ENCODE assay signal across 16 cellular contexts in genomic region chr13:44301639-44302015, GRCh38.
DNase-seq lines count a peak whose midpoint lies in the region; ATAC-seq, FAIRE-seq and TF ChIP-seq lines count a peak whose summit lies in the region.
"Had no signal": no experiment of that assay in that cellular context is flagged by ENCODE, and none has a peak within 500 bp of the region (broad histone marks: within the 10 kb centered on the region; RNA-seq: fewer than 3 reads in every experiment).

No MANE protein-coding gene starts in this region.

- no peak overlapping the region for H3K4me3 Mint-ChIP-seq in activated CD8-positive, alpha-beta T cell treated with anti-CD3 and anti-CD28 coated beads for 36 hours
- H3K4me3 Mint-ChIP-seq in activated CD8-positive, alpha-beta T cell treated with anti-CD3 and anti-CD28 coated beads, Interleukin-2, amount 10 ng/mL, durations not matched to agents 7 days and 5 days, result no peak overlapping the region
- H3K4me3 Mint-ChIP-seq: H9; stimulated activated memory B cell treated with anti-CD40 and anti-IgM and Interleukin-4, amounts not matched to agents 10 μg/mL and 1 μg/mL and 100 μg/mL, for 72 hours had no signal

- peak overlapping the region in 1 of 2 experiments; percentile 41; a peak in 2 of 4 replicates for H4K8ac ChIP-seq in IMR-90 (ENCODE audit: low read depth in 2 of 2, low read length in 2 of 2)

- intact Hi-C loops in activated CD8-positive, alpha-beta T cell treated with anti-CD3 and anti-CD28 coated beads for 36 hours (cut with micrococcal nuclease), result no loop called here
- intact Hi-C loops in IMR-90 (cut with micrococcal nuclease), result no loop called here

- H3K4me1 Mint-ChIP-seq in activated CD8-positive, alpha-beta T cell treated with anti-CD3 and anti-CD28 coated beads for 36 hours (ENCODE audit: low read depth), result peaks cover 34% of the 10 kb centered on the region
- H3K4me1 Mint-ChIP-seq in activated CD8-positive, alpha-beta T cell treated with anti-CD3 and anti-CD28 coated beads, Interleukin-2, amount 10 ng/mL, durations not matched to agents 7 days and 5 days (ENCODE audit: low read depth), result peaks cover 12% of the 10 kb centered on the region

- H3K27ac Mint-ChIP-seq in activated CD8-positive, alpha-beta T cell treated with anti-CD3 and anti-CD28 coated beads for 36 hours, result peak overlapping the region; percentile 21
- no peak overlapping the region for H3K27ac Mint-ChIP-seq in activated CD8-positive, alpha-beta T cell treated with anti-CD3 and anti-CD28 coated beads, Interleukin-2, amount 10 ng/mL, durations not matched to agents 7 days and 5 days
- H3K27ac Mint-ChIP-seq: activated T-helper 2 cell treated with anti-CD3 and anti-CD28 coated beads, Interferon-gamma antibody, Interleukin-2, Interleukin-4, amounts not matched to agents 10 μg/mL and 5 μg/mL and 100 μg/mL, durations not matched to agents 14 hours and 24 hours and 36 hours; H9; stimulated activated memory B cell treated with anti-CD40 and anti-IgM and Interleukin-4, amounts not matched to agents 10 μg/mL and 1 μg/mL and 100 μg/mL, for 72 hours had no signal

- POLR2A ChIA-PET in activated CD8-positive, alpha-beta T cell treated with anti-CD3 and anti-CD28 coated beads for 36 hours (lab: Charles Lee), result interaction anchor here (2.1 kb wide), 1 partner anchor 27 kb away, joined by 7 read pairs; no protein-coding TSS in a partner anchor
- POLR2A ChIA-PET in activated CD8-positive, alpha-beta T cell treated with anti-CD3 and anti-CD28 coated beads, Interleukin-2, amount 10 ng/mL, durations not matched to agents 7 days and 5 days (lab: Charles Lee), result no interaction called here
- POLR2A ChIA-PET in IMR-90 (lab: Charles Lee; ENCODE audit: unreplicated experiment), result no interaction called here

- H3K27me3 Mint-ChIP-seq in activated CD8-positive, alpha-beta T cell treated with anti-CD3 and anti-CD28 coated beads for 36 hours, result peaks cover 3% of the 10 kb centered on the region
- peaks cover 4% of the 10 kb centered on the region for H3K27me3 Mint-ChIP-seq in activated CD8-positive, alpha-beta T cell treated with anti-CD3 and anti-CD28 coated beads, Interleukin-2, amount 10 ng/mL, durations not matched to agents 7 days and 5 days (ENCODE audit: low read depth)

- H3K9me3 Mint-ChIP-seq in activated CD8-positive, alpha-beta T cell treated with anti-CD3 and anti-CD28 coated beads for 36 hours, result no peaks in the 10 kb centered on the region
- H3K9me3 Mint-ChIP-seq in activated CD8-positive, alpha-beta T cell treated with anti-CD3 and anti-CD28 coated beads, Interleukin-2, amount 10 ng/mL, durations not matched to agents 7 days and 5 days (ENCODE audit: insufficient read depth), result no peaks in the 10 kb centered on the region
- H3K9me3 Mint-ChIP-seq: H9 had no signal

- CTCF ChIA-PET in activated CD8-positive, alpha-beta T cell treated with anti-CD3 and anti-CD28 coated beads for 36 hours (lab: Charles Lee), result no interaction called here
- CTCF ChIA-PET in activated CD8-positive, alpha-beta T cell treated with anti-CD3 and anti-CD28 coated beads, Interleukin-2, amount 10 ng/mL, durations not matched to agents 7 days and 5 days (lab: Charles Lee), result interaction anchor here (1.3 kb wide), 1 partner anchor 11 kb away, joined by 3 read pairs; no protein-coding TSS in a partner anchor
- CTCF ChIA-PET in IMR-90 (lab: Yijun Ruan, JAX), result no interaction called here

- H3K9ac ChIP-seq in IMR-90 (ENCODE audit: low read depth, low read length) (no peak overlapping the region), skeletal muscle satellite cell (ENCODE audit: low read depth, low read length) (no peak overlapping the region)

- BruUV-seq in IMR-90 (replicated peaks; lab: Mats Ljungman, UMichigan), result no TSS peak

- TF ChIP-seq CTCF in activated CD8-positive, alpha-beta T cell treated with anti-CD3 and anti-CD28 coated beads for 36 hours (IDR thresholded peaks at IDR 0.05), result no peak
- TF ChIP-seq CTCF in IMR-90 (conservative IDR thresholded peaks at IDR 0.05; ENCODE audit: low read depth, low read length) (no peak), D721Med (IDR thresholded peaks at IDR 0.05; ENCODE audit: insufficient read depth, missing control alignments) (no peak)

- H3K4ac ChIP-seq in IMR-90 (ENCODE audit: low read depth, low read length), result peak overlapping the region; percentile 67

- dilution Hi-C loops in IMR-90 (cut with HindIII; ENCODE audit: low sequenced_read_pairs, unreplicated experiment), result no loop called here

- H3K56ac ChIP-seq in IMR-90 (ENCODE audit: extremely low read depth, insufficient read depth, low read length), result no peak overlapping the region

- H4K20me1 ChIP-seq in IMR-90 (ENCODE audit: insufficient read depth, low read length), result no peaks in the 10 kb centered on the region

- H2BK120ac ChIP-seq in IMR-90 (ENCODE audit: low read depth, low read length), result peak overlapping the region; percentile 48

- in situ Hi-C loops in IMR-90 (cut with MboI; ENCODE audit: low sequenced_read_pairs), result no loop called here

- no peak for TF ChIP-seq RAD21 in IMR-90 (IDR thresholded peaks at IDR 0.05; ENCODE audit: low read length)

- H2BK20ac ChIP-seq in IMR-90 (ENCODE audit: low read depth, low read length), result peak overlapping the region; percentile 55; the same call in 1 of the 2 replicates

- no peak overlapping the region for H2AK9ac ChIP-seq in IMR-90 (replicated peaks; ENCODE audit: low read depth, low read length, poor library complexity)

- H3K4me2 ChIP-seq in IMR-90 (ENCODE audit: low read depth, low read length) (no peak overlapping the region), skeletal muscle satellite cell (ENCODE audit: low read length) (peak overlapping the region; percentile 60)

- peaks cover 17% of the 10 kb centered on the region for H3K4me1 ChIP-seq in IMR-90 (ENCODE audit: control insufficient read depth, insufficient read depth, low read length)
- peaks cover 69% of the 10 kb centered on the region for H3K4me1 ChIP-seq in skeletal muscle satellite cell (ENCODE audit: control insufficient read depth, insufficient read depth, low read length)

- H3K23ac ChIP-seq in IMR-90 (ENCODE audit: low read depth, low read length), result no peak overlapping the region

- 95% methylated on average over 3 of the region's 4 CpGs; no CpG with 5 or more reads in 1 of the 2 experiments for WGBS in IMR-90 (ENCODE audit: extremely low coverage in 2 of 2, insufficient read length in 1 of 2), 2 experiments

- no peak for ATAC-seq in activated CD8-positive, alpha-beta T cell treated with anti-CD3 and anti-CD28 coated beads for 36 hours
- no peak for ATAC-seq in activated CD8-positive, alpha-beta T cell treated with anti-CD3 and anti-CD28 coated beads, Interleukin-2, amount 10 ng/mL, durations not matched to agents 7 days and 5 days
- ATAC-seq in IMR-90 (ENCODE audit: low read depth), result no peak

- H3K14ac ChIP-seq in IMR-90 (replicated peaks; ENCODE audit: low read depth, low read length), result peak overlapping the region; percentile 78

- no peak for TF ChIP-seq POLR2A in IMR-90 (IDR thresholded peaks at IDR 0.05; ENCODE audit: low read depth, low read length)

- H2BK5ac ChIP-seq in IMR-90 (ENCODE audit: low read depth, low read length, poor library complexity, severe bottlenecking), result no peak overlapping the region

- H2BK15ac ChIP-seq in IMR-90 (ENCODE audit: low read depth, low read length), result peak overlapping the region; percentile 64

- no peaks in the 10 kb centered on the region for H3K36me3 ChIP-seq in IMR-90 (ENCODE audit: control insufficient read depth, insufficient read depth, low read length)
- H3K36me3 ChIP-seq in skeletal muscle satellite cell (ENCODE audit: insufficient read depth, low read length), result no peaks in the 10 kb centered on the region

- H3K9me1 ChIP-seq in IMR-90 (ENCODE audit: insufficient read depth, low read length), result peaks cover 16% of the 10 kb centered on the region

- H3K36me3 Mint-ChIP-seq in activated CD8-positive, alpha-beta T cell treated with anti-CD3 and anti-CD28 coated beads for 36 hours (ENCODE audit: low read depth), result no peaks in the 10 kb centered on the region
- no peaks in the 10 kb centered on the region for H3K36me3 Mint-ChIP-seq in activated CD8-positive, alpha-beta T cell treated with anti-CD3 and anti-CD28 coated beads, Interleukin-2, amount 10 ng/mL, durations not matched to agents 7 days and 5 days (ENCODE audit: low read depth)
- H3K36me3 Mint-ChIP-seq: stimulated activated memory B cell treated with anti-CD40 and anti-IgM and Interleukin-4, amounts not matched to agents 10 μg/mL and 1 μg/mL and 100 μg/mL, for 72 hours had no signal

- H3K27ac ChIP-seq in IMR-90 (ENCODE audit: insufficient read depth, low read length) (no peak overlapping the region), epithelial cell of prostate (peak overlapping the region; percentile 85), caudate nucleus (ENCODE audit: low read depth, low read length) (no peak overlapping the region)

- peak overlapping the region; percentile 77; the same call in 1 of the 2 replicates for H2AK5ac ChIP-seq in IMR-90 (ENCODE audit: low read depth, low read length)

- peak overlapping the region; percentile 69; the same call in 1 of the 2 replicates for H3K18ac ChIP-seq in IMR-90 (ENCODE audit: low read depth, low read length)

- H3K4me3 ChIP-seq in IMR-90 (ENCODE audit: insufficient read depth, low read depth, low read length) (no peak overlapping the region), skeletal muscle satellite cell (ENCODE audit: low read length) (peak overlapping the region; percentile 1)

- H4K91ac ChIP-seq in IMR-90 (ENCODE audit: insufficient read depth, low read depth, low read length), result peak overlapping the region; percentile 47

- no peak for FAIRE-seq in D721Med (lab: Jason Lieb, UNC)
- FAIRE-seq: A204.1 had no signal

- H3K79me1 ChIP-seq in IMR-90 (ENCODE audit: low read depth in 1 of 2, low read length in 2 of 2), result no peaks in the 10 kb centered on the region

- no peak overlapping the region for H2AFZ ChIP-seq in IMR-90 (replicated peaks; ENCODE audit: low read length, poor library complexity)

- no peak for DNase-seq in activated CD8-positive, alpha-beta T cell treated with anti-CD3 and anti-CD28 coated beads for 36 hours
- no peak for DNase-seq in activated CD8-positive, alpha-beta T cell treated with anti-CD3 and anti-CD28 coated beads, Interleukin-2, amount 10 ng/mL, durations not matched to agents 7 days and 5 days
- DNase-seq in IMR-90, result no peak
- DNase-seq in epithelial cell of prostate (ENCODE audit: low read depth, low spot score), result no peak
- DNase-seq in caudate nucleus (lab: John Stamatoyannopoulos, UW), result no peak
- no peak for DNase-seq in NCI-H1105 treated with DMSO at 0.1 percent for 48 hours (lab: John Stamatoyannopoulos, UW)
- no peak for DNase-seq in D721Med (ENCODE audit: insufficient read length, low spot score)
- DNase-seq: activated CD4-positive, CD25-positive, alpha-beta regulatory T cell treated with anti-CD3 and anti-CD28 coated beads, Interleukin-2, amount 50 U/mL, for 72 hours; Caco-2; H9; NCI-H748 treated with DMSO at 0.1 percent for 48 hours; RPMI8226 had no signal

- H3K9me3 ChIP-seq in IMR-90 (ENCODE audit: control insufficient read depth, insufficient read depth, low read length) (no peaks in the 10 kb centered on the region), skeletal muscle satellite cell (replicated peaks; ENCODE audit: low read length) (no peaks in the 10 kb centered on the region)
- H3K9me3 ChIP-seq: Caco-2 had no signal

- H3K27me3 ChIP-seq in IMR-90 (ENCODE audit: control insufficient read depth, insufficient read depth, low read length) (no peaks in the 10 kb centered on the region), skeletal muscle satellite cell (ENCODE audit: control insufficient read depth, insufficient read depth, low read length) (no peaks in the 10 kb centered on the region)

- H4K5ac ChIP-seq in IMR-90 (ENCODE audit: low read depth, low read length), result 0 out of 2 replicates have a peak overlapping the region, but pooled peaks have one; percentile 13
